ENCODE assay signal across 20 cellular contexts in genomic region chr1:59006309-59006698, GRCh38.
A peak's percentile ranks its signal among the peaks of the same experiment; 100 is the strongest.
DNase-seq lines count a peak whose midpoint lies in the region; ATAC-seq, FAIRE-seq and TF ChIP-seq lines count a peak whose summit lies in the region.
"Had no signal": no experiment of that assay in that cellular context is flagged by ENCODE, and none has a peak within 500 bp of the region (broad histone marks: within the 10 kb centered on the region; RNA-seq: fewer than 3 reads in every experiment).

No MANE protein-coding gene starts in this region.

- no peaks in the 10 kb centered on the region for H3K27me3 Mint-ChIP-seq in stimulated activated naive CD8-positive, alpha-beta T cell treated with anti-CD3 and anti-CD28 coated beads, Interleukin-15, Interleukin-2, amounts not matched to agents 100 ng/mL and 50 ng/mL, for 24 hours
- H3K27me3 Mint-ChIP-seq in stimulated activated naive CD8-positive, alpha-beta T cell treated with anti-CD3 and anti-CD28 coated beads, Interleukin-15, amount 100 ng/mL, for 72 hours, result no peaks in the 10 kb centered on the region
- H3K27me3 Mint-ChIP-seq in memory B cell, result no peaks in the 10 kb centered on the region

- no peak for ATAC-seq in stimulated activated naive CD8-positive, alpha-beta T cell treated with anti-CD3 and anti-CD28 coated beads, Interleukin-15, amount 100 ng/mL, for 72 hours
- ATAC-seq in memory B cell (ENCODE audit: low read depth) (no peak), GM18505 (IDR thresholded peaks at IDR 0.05; ENCODE audit: unreplicated experiment) (no peak)
- ATAC-seq: esophagus mucosa had no signal

- no peak for DNase-seq in stimulated activated naive CD8-positive, alpha-beta T cell treated with anti-CD3 and anti-CD28 coated beads, Interleukin-15, amount 100 ng/mL, for 72 hours
- DNase-seq in bronchial epithelial cell (ENCODE audit: low read depth) (peak; percentile 63), memory B cell (ENCODE audit: low spot score in 2 of 2) (no peak), amygdala (lab: John Stamatoyannopoulos, UW) (no peak), GOT3 (lab: John Stamatoyannopoulos, UW) (no peak), dermis blood vessel endothelial cell (no peak)
- DNase-seq: activated CD4-positive, alpha-beta T cell treated with anti-CD3 and anti-CD28 coated beads for 1 hour; activated effector memory CD4-positive, alpha-beta T cell treated with anti-CD3 and anti-CD28 coated beads, Interleukin-2, amount 50 U/mL, for 16 hours; amniotic stem cell; COR-L47; NCI-H1105; NCI-H526; small intestine; stimulated activated CD4-positive, alpha-beta T cell treated with anti-CD3 and anti-CD28 coated beads, Interleukin-2, amount 100 ng/mL, for 48 hours; upper lobe of left lung had no signal

- H3K36me3 ChIP-seq in bronchial epithelial cell (ENCODE audit: control insufficient read depth, insufficient read depth, low read length), result no peaks in the 10 kb centered on the region
- H3K36me3 ChIP-seq: cardiac muscle cell, upper lobe of left lung had no signal

- H3K27me3 ChIP-seq in bronchial epithelial cell (ENCODE audit: control insufficient read depth, insufficient read depth, low read length), result no peaks in the 10 kb centered on the region
- H3K27me3 ChIP-seq: cardiac muscle cell, upper lobe of left lung had no signal

- peak; percentile 62 for FAIRE-seq in bronchial epithelial cell (lab: Jason Lieb, UNC)
- FAIRE-seq: HTR-8/SVneo, small intestine had no signal

- no peaks in the 10 kb centered on the region for H3K9me3 Mint-ChIP-seq in stimulated activated naive CD8-positive, alpha-beta T cell treated with anti-CD3 and anti-CD28 coated beads, Interleukin-15, Interleukin-2, amounts not matched to agents 100 ng/mL and 50 ng/mL, for 24 hours
- no peaks in the 10 kb centered on the region for H3K9me3 Mint-ChIP-seq in stimulated activated naive CD8-positive, alpha-beta T cell treated with anti-CD3 and anti-CD28 coated beads, Interleukin-15, amount 100 ng/mL, for 72 hours
- H3K9me3 Mint-ChIP-seq in memory B cell, result no peaks in the 10 kb centered on the region

- H3K4me3 Mint-ChIP-seq in stimulated activated naive CD8-positive, alpha-beta T cell treated with anti-CD3 and anti-CD28 coated beads, Interleukin-15, Interleukin-2, amounts not matched to agents 100 ng/mL and 50 ng/mL, for 24 hours, result no peak overlapping the region
- H3K4me3 Mint-ChIP-seq in stimulated activated naive CD8-positive, alpha-beta T cell treated with anti-CD3 and anti-CD28 coated beads, Interleukin-15, amount 100 ng/mL, for 72 hours, result peak overlapping the region in 1 of 2 donors; percentile 62
- H3K4me3 Mint-ChIP-seq in memory B cell, result no peak overlapping the region

- peak overlapping the region; percentile 8 for H3K27ac Mint-ChIP-seq in stimulated activated naive CD8-positive, alpha-beta T cell treated with anti-CD3 and anti-CD28 coated beads, Interleukin-15, Interleukin-2, amounts not matched to agents 100 ng/mL and 50 ng/mL, for 24 hours
- peak overlapping the region in 1 of 2 donors; percentile 27 for H3K27ac Mint-ChIP-seq in stimulated activated naive CD8-positive, alpha-beta T cell treated with anti-CD3 and anti-CD28 coated beads, Interleukin-15, amount 100 ng/mL, for 72 hours
- H3K27ac Mint-ChIP-seq in memory B cell, result peak overlapping the region; percentile 31

- H3K4me3 ChIP-seq in bronchial epithelial cell (ENCODE audit: low read depth, low read length), result no peak overlapping the region
- H3K4me3 ChIP-seq: cardiac muscle cell, upper lobe of left lung had no signal

- TF ChIP-seq CTCF in bronchial epithelial cell (IDR thresholded peaks at IDR 0.05; ENCODE audit: insufficient read depth, low read length, severe bottlenecking), result no peak

- H3K4me1 Mint-ChIP-seq in stimulated activated naive CD8-positive, alpha-beta T cell treated with anti-CD3 and anti-CD28 coated beads, Interleukin-15, Interleukin-2, amounts not matched to agents 100 ng/mL and 50 ng/mL, for 24 hours (ENCODE audit: low read depth), result peaks cover 61% of the 10 kb centered on the region
- peaks cover 46% of the 10 kb centered on the region for H3K4me1 Mint-ChIP-seq in stimulated activated naive CD8-positive, alpha-beta T cell treated with anti-CD3 and anti-CD28 coated beads, Interleukin-15, amount 100 ng/mL, for 72 hours
- peaks cover 38% of the 10 kb centered on the region for H3K4me1 Mint-ChIP-seq in memory B cell

- no peaks in the 10 kb centered on the region for H3K36me3 Mint-ChIP-seq in stimulated activated naive CD8-positive, alpha-beta T cell treated with anti-CD3 and anti-CD28 coated beads, Interleukin-15, Interleukin-2, amounts not matched to agents 100 ng/mL and 50 ng/mL, for 24 hours (ENCODE audit: low read depth)
- H3K36me3 Mint-ChIP-seq in memory B cell, result no peaks in the 10 kb centered on the region

- no peak for TF ChIP-seq POLR2A in GM18505 (IDR thresholded peaks at IDR 0.05; ENCODE audit: borderline replicate concordance, extremely low read depth, insufficient read depth, insufficient read length)
